In genomic region chr1:92563457-92564216, GRCh38 we compare ENCODE assay signal across 10 cellular contexts.
A peak's percentile ranks its signal among the peaks of the same experiment; 100 is the strongest.
DNase-seq lines count a peak whose midpoint lies in the region; ATAC-seq and TF ChIP-seq lines count a peak whose summit lies in the region.
"Had no signal": no experiment of that assay in that cellular context is flagged by ENCODE, and none has a peak within 500 bp of the region (broad histone marks: within the 10 kb centered on the region; RNA-seq: fewer than 3 reads in every experiment).

No MANE protein-coding gene starts in this region.

- H3K36me3 ChIP-seq in OCI-LY3 (replicated peaks; ENCODE audit: low read depth, low read length), result no peaks in the 10 kb centered on the region
- no peaks in the 10 kb centered on the region for H3K36me3 ChIP-seq in brain microvascular endothelial cell (replicated peaks)

- in situ Hi-C loops in GM13976 (cut with MboI; ENCODE audit: low sequenced_read_pairs, unreplicated experiment) (no loop called here), brain microvascular endothelial cell (cut with HindIII; ENCODE audit: low pct_ligation_motif_present, low sequenced_read_pairs) (no loop called here)

- intact Hi-C loops in right cardiac atrium (cut with DNase I), result no loop called here

- no peak overlapping the region for H3K9ac ChIP-seq in OCI-LY3 (ENCODE audit: low read length)

- peak overlapping the region; percentile 38 for H3K4me2 ChIP-seq in OCI-LY3 (ENCODE audit: low read length)

- no peak overlapping the region for H3K27ac ChIP-seq in OCI-LY3 (ENCODE audit: low read length)
- no peak overlapping the region for H3K27ac ChIP-seq in brain microvascular endothelial cell
- H3K27ac ChIP-seq in right cardiac atrium (ENCODE audit: low read length), result no peak overlapping the region

- H3K4me3 ChIP-seq in OCI-LY3 (ENCODE audit: low read length) (no peak overlapping the region), brain microvascular endothelial cell (ENCODE audit: low read depth, low read length) (no peak overlapping the region), right cardiac atrium (ENCODE audit: low read length) (no peak overlapping the region)

- no peaks in the 10 kb centered on the region for H3K27me3 ChIP-seq in OCI-LY3 (ENCODE audit: low read depth, low read length)
- H3K27me3 ChIP-seq in brain microvascular endothelial cell (replicated peaks), result no peaks in the 10 kb centered on the region
- no peaks in the 10 kb centered on the region for H3K27me3 ChIP-seq in right cardiac atrium (ENCODE audit: control insufficient read depth, insufficient read depth)

- H2AFZ ChIP-seq in OCI-LY3 (ENCODE audit: low read depth, low read length), result no peak overlapping the region

- ATAC-seq in GM19395 (IDR thresholded peaks at IDR 0.05; ENCODE audit: unreplicated experiment), result peak; percentile 95
- peak; percentile 98 for ATAC-seq in HG02981 (IDR thresholded peaks at IDR 0.05; ENCODE audit: unreplicated experiment)
- no peak for ATAC-seq in right cardiac atrium
- ATAC-seq: HCT116 had no signal

- WGBS in right cardiac atrium, result 96% methylated on average over 6 of the region's 6 CpGs

- no peaks in the 10 kb centered on the region for H4K20me1 ChIP-seq in OCI-LY3 (ENCODE audit: insufficient read depth, low read length)

- peak; percentile 74 for DNase-seq in GM13976 (ENCODE audit: low spot score)
- DNase-seq in COLO668 (lab: John Stamatoyannopoulos, UW; ENCODE audit: unreplicated experiment), result no peak
- no peak for DNase-seq in brain microvascular endothelial cell
- DNase-seq in UCSD-AML1 (lab: John Stamatoyannopoulos, UW; ENCODE audit: unreplicated experiment), result no peak
- no peak for DNase-seq in right cardiac atrium
- DNase-seq: NCI-H1694 treated with DMSO at 0.1 percent for 48 hours had no signal

- H3K4me1 ChIP-seq in OCI-LY3 (ENCODE audit: low read length) (peaks cover 17% of the 10 kb centered on the region), right cardiac atrium (ENCODE audit: control insufficient read depth, insufficient read depth, low read length) (no peaks in the 10 kb centered on the region)

- no peak for TF ChIP-seq CTCF in GM13976 (IDR thresholded peaks at IDR 0.05; ENCODE audit: borderline replicate concordance, control extremely low read depth, extremely low read depth, insufficient read depth, missing control alignments)
- no peak for TF ChIP-seq CTCF in OCI-LY3 (IDR thresholded peaks at IDR 0.05; ENCODE audit: low read depth, low read length)
- TF ChIP-seq CTCF in brain microvascular endothelial cell (IDR thresholded peaks at IDR 0.05; ENCODE audit: low read depth, low read length, missing control alignments), result no peak

- H3K9me3 ChIP-seq in OCI-LY3 (ENCODE audit: insufficient read depth, low read length), result no peaks in the 10 kb centered on the region
- H3K9me3 ChIP-seq in right cardiac atrium (ENCODE audit: control insufficient read depth, low read length), result no peaks in the 10 kb centered on the region

- H3K79me2 ChIP-seq in OCI-LY3 (ENCODE audit: low read length), result no peaks in the 10 kb centered on the region

Comparison
In these comparisons a context has a peak if more than half of its experiments do, and no peak if none do; other contexts are left out.
1. ATAC-seq: peak in GM19395 (single experiment) and HG02981 (single experiment); none in right cardiac atrium (0 of 2).